9 cellular contexts compared by ENCODE assay signal in the genomic region with DNA sequence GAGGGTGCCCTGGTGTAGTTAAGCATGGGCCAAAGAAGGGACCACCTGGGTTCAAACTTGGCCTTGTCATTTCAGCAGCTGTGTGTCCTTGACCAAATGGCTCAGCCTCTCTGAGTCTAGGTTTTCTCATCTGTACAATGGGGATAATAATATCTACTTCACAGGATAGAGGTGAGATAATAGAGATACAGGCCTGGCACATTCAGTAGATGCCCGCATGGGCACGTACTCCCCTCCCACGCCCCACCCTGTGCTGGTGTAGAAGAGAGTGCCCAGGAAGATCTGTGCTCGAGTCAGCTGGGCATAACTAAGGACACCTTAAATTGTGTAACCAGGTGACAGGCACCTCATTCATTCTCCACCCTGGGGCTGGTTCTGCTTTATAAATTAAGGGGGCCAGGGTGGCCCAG. TPM values are rescaled to one million over a fixed set of nuclear protein-coding genes. Genes with fewer than 3 reads are reported as not detected.
DNase-seq lines count a peak whose midpoint lies in the region; ATAC-seq and TF ChIP-seq lines count a peak whose summit lies in the region.
"Had no signal": no experiment of that assay in that cellular context is flagged by ENCODE, and none has a peak within 500 bp of the region (broad histone marks: within the 10 kb centered on the region; RNA-seq: fewer than 3 reads in every experiment).

No MANE protein-coding gene starts in this region.

- peaks cover 6 to 30% (median 6%) of the 10 kb centered on the region in 4 donors for H3K4me1 ChIP-seq in Peyer's patch

- peaks cover 31% of the 10 kb centered on the region for H3K4me1 Mint-ChIP-seq in CD14-positive monocyte

- H3K36me3 ChIP-seq in Peyer's patch, result no peaks in the 10 kb centered on the region

- WGBS in lower leg skin, 2 donors, result 39 to 72% methylated on average over 4 of the region's 4 CpGs

- no peaks in the 10 kb centered on the region for H3K27me3 ChIP-seq in Peyer's patch

- peaks cover 0 to 3% of the 10 kb centered on the region in 2 donors for H3K36me3 Mint-ChIP-seq in CD14-positive monocyte

- ATAC-seq in GM21447 (IDR thresholded peaks at IDR 0.05; ENCODE audit: unreplicated experiment) (peak; percentile 17), left colon (peak; percentile 6)

- H3K4me3 Mint-ChIP-seq in CD14-positive monocyte, result peak overlapping the region; percentile 87 to 95

- H3K4me3 ChIP-seq in Peyer's patch, result peak overlapping the region; percentile 42 to 61 (median 49)
- no peak overlapping the region for H3K4me3 ChIP-seq in lower leg skin (ENCODE audit: low read depth, poor library complexity, severe bottlenecking)

- peaks cover 0 to 6% (median 2%) of the 10 kb centered on the region in 7 donors for H3K9me3 Mint-ChIP-seq in CD14-positive monocyte
- H3K9me3 Mint-ChIP-seq: nephron had no signal

- DNase-seq in CD14-positive monocyte (ENCODE audit: low spot score) (no peak), Peyer's patch (peak in 1 of 3 donors; percentile 27), left colon (peak in 1 of 2 donors; percentile 24), inferior parietal cortex (ENCODE audit: extremely low spot score) (no peak), kidney tubule cell (ENCODE audit: low spot score) (no peak), NCI-H2227 (lab: John Stamatoyannopoulos, UW; ENCODE audit: unreplicated experiment) (no peak), lower leg skin (ENCODE audit: low spot score in 2 of 2) (no peak)

- H3K27ac ChIP-seq in Peyer's patch, result peak overlapping the region; percentile 79 to 87 (median 82)

- H3K27ac Mint-ChIP-seq in CD14-positive monocyte, result peak overlapping the region in 5 of 7 donors; percentile 76 to 91 (median 84)

- peaks cover 6 to 12% (median 7%) of the 10 kb centered on the region in 3 donors for H3K27me3 Mint-ChIP-seq in CD14-positive monocyte (ENCODE audit: low read depth in 3 of 3)

- intact Hi-C loops in CD14-positive monocyte (cut with micrococcal nuclease), result no loop called here
- intact Hi-C loops in left colon (cut with DNase I, micrococcal nuclease), result no loop called here
- intact Hi-C loops in lower leg skin (cut with DNase I; ENCODE audit: low total_unique reads), result no loop called here

- TF ChIP-seq POLR2A in Peyer's patch (IDR thresholded peaks at IDR 0.05), result no peak
- TF ChIP-seq POLR2A in lower leg skin (IDR thresholded peaks at IDR 0.05), result no peak

- H3K9me3 ChIP-seq in Peyer's patch, result no peaks in the 10 kb centered on the region

- no peak for TF ChIP-seq CTCF in CD14-positive monocyte (IDR thresholded peaks at IDR 0.05)
- TF ChIP-seq CTCF in Peyer's patch (IDR thresholded peaks at IDR 0.05), result no peak
- no peak for TF ChIP-seq CTCF in lower leg skin (IDR thresholded peaks at IDR 0.05)

RNA-seq across cellular contexts. Expression of a gene that starts 8.4 kb away (rescaled TPM):
- 10 to 100 TPM; 18.1 to 20.4 TPM for polyA plus RNA-seq in CD14-positive monocyte
- total RNA-seq in Peyer's patch, result 10 to 100 TPM; 11.6 to 33.3 (median 20.1) TPM
- 10 to 100 TPM; 12.1 to 12.5 TPM for total RNA-seq in left colon
- 10 to 100 TPM; 21.0 to 33.3 (median 25.4) TPM for total RNA-seq in lower leg skin

RNA-seq across cellular contexts. Expression of a gene that starts 21.1 kb away (rescaled TPM):
- 100 to 1,000 TPM; 139 to 163 TPM for polyA plus RNA-seq in CD14-positive monocyte
- 10 to 100 TPM; 49.3 to 61.9 (median 50.2) TPM for total RNA-seq in Peyer's patch
- total RNA-seq in left colon, result 10 to 100 TPM; 81.9 to 92.1 TPM
- 10 to 100 TPM; 22.4 to 42.8 (median 34.9) TPM for total RNA-seq in lower leg skin
